In genomic region chr19:35042056-35042730, GRCh38 we compare ENCODE assay signal across 1 cellular context.
TF ChIP-seq lines count a peak whose summit lies in the region.

No MANE protein-coding gene starts in this region.

TF ChIP-seq in HepG2, 621 proteins besides CTCF, POLR2A, EP300 and RAD21 (continued from another document and continues in another):
- 0 out of 2 replicates have a peak, but pooled peaks have one; percentile 2 for TF ChIP-seq PAX8 (CRISPR knock-in tag; IDR thresholded peaks at IDR 0.05; ENCODE audit: borderline replicate concordance)
- no peak for TF ChIP-seq POGK (CRISPR knock-in tag; conservative IDR thresholded peaks at IDR 0.05)
- no peak for TF ChIP-seq ZNF207 (IDR thresholded peaks at IDR 0.05; ENCODE audit: borderline replicate concordance)
- peak; percentile 52; the same call in 1 of the 2 replicates for TF ChIP-seq GATAD2A (CRISPR knock-in tag; IDR thresholded peaks at IDR 0.05)
- TF ChIP-seq RBFOX2 (IDR thresholded peaks at IDR 0.05; ENCODE audit: low read depth, low read length), result peak; percentile 84
- peak; percentile 74; the same call in 1 of the 2 replicates for TF ChIP-seq HOXA3 (CRISPR knock-in tag; IDR thresholded peaks at IDR 0.05)
- TF ChIP-seq, protein P1, sequence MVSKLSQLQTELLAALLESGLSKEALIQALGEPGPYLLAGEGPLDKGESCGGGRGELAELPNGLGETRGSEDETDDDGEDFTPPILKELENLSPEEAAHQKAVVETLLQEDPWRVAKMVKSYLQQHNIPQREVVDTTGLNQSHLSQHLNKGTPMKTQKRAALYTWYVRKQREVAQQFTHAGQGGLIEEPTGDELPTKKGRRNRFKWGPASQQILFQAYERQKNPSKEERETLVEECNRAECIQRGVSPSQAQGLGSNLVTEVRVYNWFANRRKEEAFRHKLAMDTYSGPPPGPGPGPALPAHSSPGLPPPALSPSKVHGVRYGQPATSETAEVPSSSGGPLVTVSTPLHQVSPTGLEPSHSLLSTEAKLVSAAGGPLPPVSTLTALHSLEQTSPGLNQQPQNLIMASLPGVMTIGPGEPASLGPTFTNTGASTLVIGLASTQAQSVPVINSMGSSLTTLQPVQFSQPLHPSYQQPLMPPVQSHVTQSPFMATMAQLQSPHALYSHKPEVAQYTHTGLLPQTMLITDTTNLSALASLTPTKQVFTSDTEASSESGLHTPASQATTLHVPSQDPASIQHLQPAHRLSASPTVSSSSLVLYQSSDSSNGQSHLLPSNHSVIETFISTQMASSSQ (IDR thresholded peaks at IDR 0.05; ENCODE audit: low read depth), result peak; percentile 89
- TF ChIP-seq, protein P1 (CRISPR knock-in tag; IDR thresholded peaks at IDR 0.05; ENCODE audit: borderline replicate concordance), result peak; percentile 88
- TF ChIP-seq, protein P2, sequence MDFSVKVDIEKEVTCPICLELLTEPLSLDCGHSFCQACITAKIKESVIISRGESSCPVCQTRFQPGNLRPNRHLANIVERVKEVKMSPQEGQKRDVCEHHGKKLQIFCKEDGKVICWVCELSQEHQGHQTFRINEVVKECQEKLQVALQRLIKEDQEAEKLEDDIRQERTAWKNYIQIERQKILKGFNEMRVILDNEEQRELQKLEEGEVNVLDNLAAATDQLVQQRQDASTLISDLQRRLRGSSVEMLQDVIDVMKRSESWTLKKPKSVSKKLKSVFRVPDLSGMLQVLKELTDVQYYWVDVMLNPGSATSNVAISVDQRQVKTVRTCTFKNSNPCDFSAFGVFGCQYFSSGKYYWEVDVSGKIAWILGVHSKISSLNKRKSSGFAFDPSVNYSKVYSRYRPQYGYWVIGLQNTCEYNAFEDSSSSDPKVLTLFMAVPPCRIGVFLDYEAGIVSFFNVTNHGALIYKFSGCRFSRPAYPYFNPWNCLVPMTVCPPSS (IDR thresholded peaks at IDR 0.05), result no peak
- no peak for TF ChIP-seq BRCA1 (CRISPR knock-in tag; IDR thresholded peaks at IDR 0.05)
- TF ChIP-seq PTBP1 (IDR thresholded peaks at IDR 0.05; ENCODE audit: low read depth, low read length, poor library complexity, severe bottlenecking), result no peak
- TF ChIP-seq, protein P3, sequence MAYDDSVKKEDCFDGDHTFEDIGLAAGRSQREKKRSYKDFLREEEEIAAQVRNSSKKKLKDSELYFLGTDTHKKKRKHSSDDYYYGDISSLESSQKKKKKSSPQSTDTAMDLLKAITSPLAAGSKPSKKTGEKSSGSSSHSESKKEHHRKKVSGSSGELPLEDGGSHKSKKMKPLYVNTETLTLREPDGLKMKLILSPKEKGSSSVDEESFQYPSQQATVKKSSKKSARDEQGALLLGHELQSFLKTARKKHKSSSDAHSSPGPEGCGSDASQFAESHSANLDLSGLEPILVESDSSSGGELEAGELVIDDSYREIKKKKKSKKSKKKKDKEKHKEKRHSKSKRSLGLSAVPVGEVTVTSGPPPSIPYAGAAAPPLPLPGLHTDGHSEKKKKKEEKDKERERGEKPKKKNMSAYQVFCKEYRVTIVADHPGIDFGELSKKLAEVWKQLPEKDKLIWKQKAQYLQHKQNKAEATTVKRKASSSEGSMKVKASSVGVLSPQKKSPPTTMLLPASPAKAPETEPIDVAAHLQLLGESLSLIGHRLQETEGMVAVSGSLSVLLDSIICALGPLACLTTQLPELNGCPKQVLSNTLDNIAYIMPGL (CRISPR knock-in tag; IDR thresholded peaks at IDR 0.05; ENCODE audit: borderline replicate concordance in 1 of 2, low read depth in 1 of 2), result peak in 1 of 2 experiments; percentile 60; a peak in 2 of 4 replicates
- peak; percentile 20; the same call in 1 of the 3 replicates for TF ChIP-seq MXI1 (IDR thresholded peaks at IDR 0.05; ENCODE audit: borderline replicate concordance, low read depth, low read length)
- TF ChIP-seq HCFC1 (IDR thresholded peaks at IDR 0.05; ENCODE audit: low read depth, low read length), result no peak
- TF ChIP-seq ATF7-NPFF (CRISPR knock-in tag; IDR thresholded peaks at IDR 0.05; ENCODE audit: low read depth), result no peak
- TF ChIP-seq ZNF768 (CRISPR knock-in tag; IDR thresholded peaks at IDR 0.05), result peak; percentile 43; the same call in 1 of the 2 replicates
- TF ChIP-seq ZFP36L2 (CRISPR knock-in tag; IDR thresholded peaks at IDR 0.05), result no peak
- 0 out of 2 replicates have a peak, but pooled peaks have one; percentile 26 for TF ChIP-seq ZNF160 (CRISPR knock-in tag; IDR thresholded peaks at IDR 0.05)
- no peak for TF ChIP-seq ZNF703 (CRISPR knock-in tag; IDR thresholded peaks at IDR 0.05; ENCODE audit: borderline replicate concordance)
- TF ChIP-seq, protein P4, sequence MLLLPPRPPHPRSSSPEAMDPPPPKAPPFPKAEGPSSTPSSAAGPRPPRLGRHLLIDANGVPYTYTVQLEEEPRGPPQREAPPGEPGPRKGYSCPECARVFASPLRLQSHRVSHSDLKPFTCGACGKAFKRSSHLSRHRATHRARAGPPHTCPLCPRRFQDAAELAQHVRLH (CRISPR knock-in tag; IDR thresholded peaks at IDR 0.05; ENCODE audit: borderline replicate concordance, low read depth), result peak; percentile 28; the same call in 1 of the 2 replicates
- TF ChIP-seq, protein P5, sequence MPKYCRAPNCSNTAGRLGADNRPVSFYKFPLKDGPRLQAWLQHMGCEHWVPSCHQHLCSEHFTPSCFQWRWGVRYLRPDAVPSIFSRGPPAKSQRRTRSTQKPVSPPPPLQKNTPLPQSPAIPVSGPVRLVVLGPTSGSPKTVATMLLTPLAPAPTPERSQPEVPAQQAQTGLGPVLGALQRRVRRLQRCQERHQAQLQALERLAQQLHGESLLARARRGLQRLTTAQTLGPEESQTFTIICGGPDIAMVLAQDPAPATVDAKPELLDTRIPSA (CRISPR knock-in tag; IDR thresholded peaks at IDR 0.05; ENCODE audit: borderline replicate concordance), result no peak
- TF ChIP-seq ZSCAN30 (CRISPR knock-in tag; IDR thresholded peaks at IDR 0.05), result no peak
- peak; percentile 46 for TF ChIP-seq KLF6 (CRISPR knock-in tag; IDR thresholded peaks at IDR 0.05)
- peak; percentile 63; the same call in 1 of the 2 replicates for TF ChIP-seq ZC3H13 (CRISPR knock-in tag; IDR thresholded peaks at IDR 0.05)
- TF ChIP-seq FOSL2 (CRISPR knock-in tag; IDR thresholded peaks at IDR 0.05), result peak; percentile 26; the same call in 1 of the 2 replicates
- no peak for TF ChIP-seq SCMH1 (CRISPR knock-in tag; IDR thresholded peaks at IDR 0.05; ENCODE audit: borderline replicate concordance)
- TF ChIP-seq PHF20 (CRISPR knock-in tag; IDR thresholded peaks at IDR 0.05), result peak; percentile 33; the same call in 1 of the 2 replicates
- peak; percentile 82 for TF ChIP-seq DRAP1 (CRISPR knock-in tag; IDR thresholded peaks at IDR 0.05)
- TF ChIP-seq TSC22D2 (CRISPR knock-in tag; IDR thresholded peaks at IDR 0.05; ENCODE audit: borderline replicate concordance), result no peak
- no peak for TF ChIP-seq SNAPC4 (CRISPR knock-in tag; IDR thresholded peaks at IDR 0.05)
- TF ChIP-seq ZNF451 (CRISPR knock-in tag; IDR thresholded peaks at IDR 0.05), result no peak
- TF ChIP-seq ZNF256 (CRISPR knock-in tag; conservative IDR thresholded peaks at IDR 0.05), result no peak
- no peak for TF ChIP-seq ARNT (IDR thresholded peaks at IDR 0.05)
- no peak for TF ChIP-seq SAFB2 (CRISPR knock-in tag; IDR thresholded peaks at IDR 0.05; ENCODE audit: borderline replicate concordance, low read depth)
- TF ChIP-seq HNRNPH1 (optimal IDR thresholded peaks at IDR 0.05; ENCODE audit: low read depth, low read length), result peak; percentile 83
- no peak for TF ChIP-seq ZNF530 (CRISPR knock-in tag; IDR thresholded peaks at IDR 0.05; ENCODE audit: low read depth)
- TF ChIP-seq, protein P6, sequence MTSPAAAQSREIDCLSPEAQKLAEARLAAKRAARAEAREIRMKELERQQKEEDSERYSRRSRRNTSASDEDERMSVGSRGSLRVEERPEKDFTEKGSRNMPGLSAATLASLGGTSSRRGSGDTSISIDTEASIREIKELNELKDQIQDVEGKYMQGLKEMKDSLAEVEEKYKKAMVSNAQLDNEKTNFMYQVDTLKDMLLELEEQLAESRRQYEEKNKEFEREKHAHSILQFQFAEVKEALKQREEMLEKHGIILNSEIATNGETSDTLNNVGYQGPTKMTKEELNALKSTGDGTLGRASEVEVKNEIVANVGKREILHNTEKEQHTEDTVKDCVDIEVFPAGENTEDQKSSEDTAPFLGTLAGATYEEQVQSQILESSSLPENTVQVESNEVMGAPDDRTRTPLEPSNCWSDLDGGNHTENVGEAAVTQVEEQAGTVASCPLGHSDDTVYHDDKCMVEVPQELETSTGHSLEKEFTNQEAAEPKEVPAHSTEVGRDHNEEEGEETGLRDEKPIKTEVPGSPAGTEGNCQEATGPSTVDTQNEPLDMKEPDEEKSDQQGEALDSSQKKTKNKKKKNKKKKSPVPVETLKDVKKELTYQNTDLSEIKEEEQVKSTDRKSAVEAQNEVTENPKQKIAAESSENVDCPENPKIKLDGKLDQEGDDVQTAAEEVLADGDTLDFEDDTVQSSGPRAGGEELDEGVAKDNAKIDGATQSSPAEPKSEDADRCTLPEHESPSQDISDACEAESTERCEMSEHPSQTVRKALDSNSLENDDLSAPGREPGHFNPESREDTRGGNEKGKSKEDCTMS (CRISPR knock-in tag; conservative IDR thresholded peaks at IDR 0.05), result no peak; the same call in 1 of the 2 replicates
- TF ChIP-seq HOXD1 (CRISPR knock-in tag; IDR thresholded peaks at IDR 0.05), result no peak
- no peak for TF ChIP-seq SNAI1 (CRISPR knock-in tag; IDR thresholded peaks at IDR 0.05; ENCODE audit: borderline replicate concordance)
- no peak for TF ChIP-seq THAP7 (CRISPR knock-in tag; IDR thresholded peaks at IDR 0.05)
- TF ChIP-seq MXD4 (CRISPR knock-in tag; IDR thresholded peaks at IDR 0.05), result no peak
- no peak for TF ChIP-seq NAIF1 (CRISPR knock-in tag; IDR thresholded peaks at IDR 0.05; ENCODE audit: borderline replicate concordance)
